ENCODE assay signal across 8 cellular contexts in the genomic region with DNA sequence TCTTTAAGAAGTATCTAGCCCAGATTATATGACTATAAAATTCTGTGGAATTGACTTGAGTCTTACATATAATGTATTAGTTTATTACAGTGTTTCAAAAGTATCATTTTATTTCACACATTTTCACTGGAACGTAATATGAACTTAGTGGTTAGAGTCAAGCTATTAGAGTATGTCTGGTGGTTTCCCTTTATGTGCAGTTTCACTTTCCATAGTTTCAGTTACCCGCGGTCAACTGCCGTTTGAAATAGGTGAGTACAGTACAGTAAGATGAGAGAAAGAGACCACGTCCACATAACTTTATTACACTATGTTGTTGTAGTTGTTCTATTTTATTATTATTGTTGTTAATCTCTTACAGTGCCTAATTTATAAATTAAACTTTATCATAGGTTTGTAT. TPM values are rescaled to one million over a fixed set of nuclear protein-coding genes. Genes with fewer than 3 reads are reported as not detected.
A peak's percentile ranks its signal among the peaks of the same experiment; 100 is the strongest.
DNase-seq lines count a peak whose midpoint lies in the region; ATAC-seq and TF ChIP-seq lines count a peak whose summit lies in the region.

No MANE protein-coding gene starts in this region.

- H3K9me3 Mint-ChIP-seq in activated naive CD4-positive, alpha-beta T cell treated with anti-CD3 and anti-CD28 coated beads, Interleukin-2, amount 50 U/mL, for 72 hours, result no peaks in the 10 kb centered on the region
- H3K9me3 Mint-ChIP-seq in activated T-helper 1 cell treated with anti-CD3 and anti-CD28 coated beads, Interleukin-12 subunit alpha, Interleukin-12 subunit beta, Interleukin-2, Interleukin-4 antibody, amounts not matched to agents 30 ng/mL and 10 ng/mL and 1 ng/mL, durations not matched to agents 14 hours and 24 hours and 36 hours, result no peaks in the 10 kb centered on the region

- H3K4me3 Mint-ChIP-seq in activated T-helper 1 cell treated with anti-CD3 and anti-CD28 coated beads, Interleukin-12 subunit alpha, Interleukin-12 subunit beta, Interleukin-2, Interleukin-4 antibody, amounts not matched to agents 30 ng/mL and 10 ng/mL and 1 ng/mL, durations not matched to agents 14 hours and 24 hours and 36 hours, result no peak overlapping the region

- no peaks in the 10 kb centered on the region for H3K27me3 Mint-ChIP-seq in activated T-helper 1 cell treated with anti-CD3 and anti-CD28 coated beads, Interleukin-12 subunit alpha, Interleukin-12 subunit beta, Interleukin-2, Interleukin-4 antibody, amounts not matched to agents 30 ng/mL and 10 ng/mL and 1 ng/mL, durations not matched to agents 14 hours and 24 hours and 36 hours (ENCODE audit: insufficient read depth)

- H3K4me1 ChIP-seq in vagina (no peaks in the 10 kb centered on the region), gastrocnemius medialis (peaks cover 6 to 9% of the 10 kb centered on the region in 2 donors)

- no peaks in the 10 kb centered on the region for H3K36me3 ChIP-seq in vagina
- no peaks in the 10 kb centered on the region for H3K36me3 ChIP-seq in gastrocnemius medialis

- H3K27ac ChIP-seq in vagina, result no peak overlapping the region
- H3K27ac ChIP-seq in gastrocnemius medialis, result no peak overlapping the region

- DNase-seq in activated naive CD4-positive, alpha-beta T cell treated with anti-CD3 and anti-CD28 coated beads, Interleukin-2, amount 50 U/mL, for 72 hours (ENCODE audit: low spot score in 2 of 2), result peak in 1 of 2 donors; percentile 8
- DNase-seq in NCI-H1417 (lab: John Stamatoyannopoulos, UW) (no peak), vagina (ENCODE audit: extremely low spot score in 2 of 2) (no peak), gastrocnemius medialis (no peak)
- no peak for DNase-seq in activated T-helper 1 cell treated with anti-CD3 and anti-CD28 coated beads, Interleukin-12 subunit alpha, Interleukin-12 subunit beta, Interleukin-2, Interleukin-4 antibody, amounts not matched to agents 30 ng/mL and 10 ng/mL and 1 ng/mL, durations not matched to agents 14 hours and 24 hours and 36 hours (ENCODE audit: low spot score)

- intact Hi-C loops in vagina (cut with DNase I), result no loop called here
- intact Hi-C loops in activated T-helper 1 cell treated with anti-CD3 and anti-CD28 coated beads, Interleukin-12 subunit alpha, Interleukin-12 subunit beta, Interleukin-2, Interleukin-4 antibody, amounts not matched to agents 30 ng/mL and 10 ng/mL and 1 ng/mL, durations not matched to agents 14 hours and 24 hours and 36 hours (cut with micrococcal nuclease), result loop anchor here (5.0 kb wide), 2 partner anchors 422 to 437 kb away; a partner anchor contains a TSS
- intact Hi-C loops in gastrocnemius medialis (cut with DNase I; ENCODE audit: low total_unique reads), result loop anchor here (10.0 kb wide), 1 partner anchor 439 kb away; a partner anchor contains a TSS

- H3K27ac Mint-ChIP-seq in activated naive CD4-positive, alpha-beta T cell treated with anti-CD3 and anti-CD28 coated beads, Interleukin-2, amount 50 U/mL, for 72 hours, result no peak overlapping the region
- no peak overlapping the region for H3K27ac Mint-ChIP-seq in activated T-helper 1 cell treated with anti-CD3 and anti-CD28 coated beads, Interleukin-12 subunit alpha, Interleukin-12 subunit beta, Interleukin-2, Interleukin-4 antibody, amounts not matched to agents 30 ng/mL and 10 ng/mL and 1 ng/mL, durations not matched to agents 14 hours and 24 hours and 36 hours

- no peak for TF ChIP-seq CTCF in vagina (IDR thresholded peaks at IDR 0.05)
- TF ChIP-seq CTCF in gastrocnemius medialis (IDR thresholded peaks at IDR 0.05 in 4 of 5, conservative IDR thresholded peaks at IDR 0.05 in 1 of 5), result no peak

- H3K9me3 ChIP-seq in vagina (no peaks in the 10 kb centered on the region), gastrocnemius medialis (no peaks in the 10 kb centered on the region)

- TF ChIP-seq POLR2A in vagina (IDR thresholded peaks at IDR 0.05), result no peak
- TF ChIP-seq POLR2A in gastrocnemius medialis (IDR thresholded peaks at IDR 0.05), result no peak

- in situ Hi-C loops in gastrocnemius medialis (cut with MboI; ENCODE audit: low sequenced_read_pairs in 4 of 4), result loop anchor here in 1 of 4 donors (25.0 kb wide), 1 partner anchor 427 kb away; a partner anchor contains a TSS

- H3K4me3 ChIP-seq in vagina, result no peak overlapping the region
- H3K4me3 ChIP-seq in gastrocnemius medialis, result no peak overlapping the region

- peaks cover 15% of the 10 kb centered on the region for H3K4me1 Mint-ChIP-seq in activated T-helper 1 cell treated with anti-CD3 and anti-CD28 coated beads, Interleukin-12 subunit alpha, Interleukin-12 subunit beta, Interleukin-2, Interleukin-4 antibody, amounts not matched to agents 30 ng/mL and 10 ng/mL and 1 ng/mL, durations not matched to agents 14 hours and 24 hours and 36 hours (ENCODE audit: low read depth)

- H3K27me3 ChIP-seq in vagina (no peaks in the 10 kb centered on the region), gastrocnemius medialis (no peaks in the 10 kb centered on the region)

- H3K36me3 Mint-ChIP-seq in activated naive CD4-positive, alpha-beta T cell treated with anti-CD3 and anti-CD28 coated beads, Interleukin-2, amount 50 U/mL, for 72 hours, result no peaks in the 10 kb centered on the region
- peaks cover 2% of the 10 kb centered on the region for H3K36me3 Mint-ChIP-seq in activated T-helper 1 cell treated with anti-CD3 and anti-CD28 coated beads, Interleukin-12 subunit alpha, Interleukin-12 subunit beta, Interleukin-2, Interleukin-4 antibody, amounts not matched to agents 30 ng/mL and 10 ng/mL and 1 ng/mL, durations not matched to agents 14 hours and 24 hours and 36 hours (ENCODE audit: low read depth)

- peak; percentile 99 for ATAC-seq in GM18502 (IDR thresholded peaks at IDR 0.05; ENCODE audit: poor library complexity, unreplicated experiment)
- peak; percentile 99 for ATAC-seq in GM21367 (IDR thresholded peaks at IDR 0.05; ENCODE audit: unreplicated experiment)
- peak; percentile 99 for ATAC-seq in HG03354 (IDR thresholded peaks at IDR 0.05; ENCODE audit: poor library complexity, severe bottlenecking, unreplicated experiment)
- peak; percentile 78 to 94 for ATAC-seq in activated naive CD4-positive, alpha-beta T cell treated with anti-CD3 and anti-CD28 coated beads, Interleukin-2, amount 50 U/mL, for 72 hours
- no peak for ATAC-seq in gastrocnemius medialis

RNA-seq across cellular contexts. Expression of a gene that starts 50.5 kb away (rescaled TPM):
- 10 to 100 TPM; 16.5 to 22.1 TPM for total RNA-seq in activated naive CD4-positive, alpha-beta T cell treated with anti-CD3 and anti-CD28 coated beads, Interleukin-2, amount 50 U/mL, for 72 hours
- 22.6 TPM for total RNA-seq in vagina
- 21.8 and 23.6 TPM in 2 replicates for total RNA-seq in activated T-helper 1 cell treated with anti-CD3 and anti-CD28 coated beads, Interleukin-12 subunit alpha, Interleukin-12 subunit beta, Interleukin-2, Interleukin-4 antibody, amounts not matched to agents 30 ng/mL and 10 ng/mL and 1 ng/mL, durations not matched to agents 14 hours and 24 hours and 36 hours
- 10 to 100 TPM; 10.6 to 34.6 (median 15.2) TPM for total RNA-seq in gastrocnemius medialis

Comparison
In these comparisons a context has a peak if more than half of its experiments do, and no peak if none do; other contexts are left out.
1. ATAC-seq: peak in GM18502 (single experiment), GM21367 (single experiment), HG03354 (single experiment) and activated naive CD4-positive, alpha-beta T cell treated with anti-CD3 and anti-CD28 coated beads, Interleukin-2, amount 50 U/mL, for 72 hours (2 of 2); none in gastrocnemius medialis (0 of 2).